19 cellular contexts compared by ENCODE assay signal in genomic region chr1:30234091-30234490, GRCh38.
DNase-seq lines count a peak whose midpoint lies in the region; ATAC-seq and TF ChIP-seq lines count a peak whose summit lies in the region.
"Had no signal": no experiment of that assay in that cellular context is flagged by ENCODE, and none has a peak within 500 bp of the region (broad histone marks: within the 10 kb centered on the region; RNA-seq: fewer than 3 reads in every experiment).

No MANE protein-coding gene starts in this region.

- in situ Hi-C loops in SK-MEL-5 (cut with HindIII; ENCODE audit: low pct_unique_long_range_greater_than_20kb, low sequenced_read_pairs), result no loop called here

- no peak overlapping the region for H3K4me3 Mint-ChIP-seq in activated naive CD4-positive, alpha-beta T cell treated with anti-CD3 and anti-CD28 coated beads, Interleukin-2, amount 10 ng/mL, durations not matched to agents 7 days and 5 days
- H3K4me3 Mint-ChIP-seq: B cell; CD14-positive monocyte; CD4-positive, alpha-beta memory T cell; HFFc6 had no signal

- CTCF ChIA-PET in activated naive CD4-positive, alpha-beta T cell treated with anti-CD3 and anti-CD28 coated beads, Interleukin-2, amount 10 ng/mL, durations not matched to agents 7 days and 5 days (lab: Charles Lee), result interaction anchor here (0.7 kb wide), 1 partner anchor 147 kb away, joined by 3 read pairs; no protein-coding TSS in a partner anchor

- H3K4me3 ChIP-seq in osteoblast (ENCODE audit: insufficient read depth, low read length), result no peak overlapping the region
- H3K4me3 ChIP-seq: BLaER1 treated with 17β-estradiol and CSF1 and Interleukin-3, amounts not matched to agents 10 nM and 100 nM; HAP-1 had no signal

- peak; percentile 33 for DNase-seq in SK-MEL-5 (ENCODE audit: low read depth, low spot score)
- DNase-seq in globus pallidus (ENCODE audit: low spot score), result peak; percentile 42
- DNase-seq in mesenteric fat pad (ENCODE audit: low spot score), result peak; percentile 49
- no peak for DNase-seq in NCI-H1417 (lab: John Stamatoyannopoulos, UW)
- no peak for DNase-seq in osteoblast (ENCODE audit: insufficient read length, low spot score, missing footprints)
- no peak for DNase-seq in activated naive CD4-positive, alpha-beta T cell treated with anti-CD3 and anti-CD28 coated beads, Interleukin-2, amount 10 ng/mL, durations not matched to agents 7 days and 5 days
- DNase-seq: Calu3; CD4-positive, alpha-beta memory T cell; COR-L47; DMS53; DMS79 treated with DMSO at 0.1 percent for 48 hours; GF-D8; GOT3; HFFc6 had no signal

- H4K20me1 ChIP-seq in osteoblast (ENCODE audit: insufficient read depth, low read length), result no peaks in the 10 kb centered on the region
- H4K20me1 ChIP-seq: BLaER1 treated with 17β-estradiol and CSF1 and Interleukin-3, amounts not matched to agents 10 nM and 100 nM had no signal

- no peaks in the 10 kb centered on the region for H3K9me3 Mint-ChIP-seq in activated naive CD4-positive, alpha-beta T cell treated with anti-CD3 and anti-CD28 coated beads, Interleukin-2, amount 10 ng/mL, durations not matched to agents 7 days and 5 days

- H3K9me3 ChIP-seq in osteoblast (ENCODE audit: low read depth, low read length), result no peaks in the 10 kb centered on the region
- H3K9me3 ChIP-seq: HAP-1 had no signal

- H3K36me3 ChIP-seq in osteoblast (ENCODE audit: insufficient read depth, low read length), result no peaks in the 10 kb centered on the region
- H3K36me3 ChIP-seq: BLaER1 treated with 17β-estradiol and CSF1 and Interleukin-3, amounts not matched to agents 10 nM and 100 nM; HAP-1 had no signal

- no peaks in the 10 kb centered on the region for H3K27me3 ChIP-seq in osteoblast (ENCODE audit: insufficient read depth, low read length)
- H3K27me3 ChIP-seq: BLaER1 treated with 17β-estradiol and CSF1 and Interleukin-3, amounts not matched to agents 10 nM and 100 nM had no signal

- no peak for TF ChIP-seq CTCF in osteoblast (IDR thresholded peaks at IDR 0.05; ENCODE audit: extremely low read depth, low read depth, low read length)

- no peak overlapping the region for H2AFZ ChIP-seq in osteoblast (ENCODE audit: low read length)

- no peak overlapping the region for H3K4me2 ChIP-seq in osteoblast (ENCODE audit: insufficient read depth, low read length)

- no peak overlapping the region for H3K27ac ChIP-seq in osteoblast (ENCODE audit: low read depth, low read length)
- H3K27ac ChIP-seq: BLaER1 treated with 17β-estradiol and CSF1 and Interleukin-3, amounts not matched to agents 10 nM and 100 nM had no signal

- no peak for ATAC-seq in HG03280 (IDR thresholded peaks at IDR 0.05; ENCODE audit: unreplicated experiment)

- no peaks in the 10 kb centered on the region for H3K36me3 Mint-ChIP-seq in activated naive CD4-positive, alpha-beta T cell treated with anti-CD3 and anti-CD28 coated beads, Interleukin-2, amount 10 ng/mL, durations not matched to agents 7 days and 5 days
- H3K36me3 Mint-ChIP-seq: CD14-positive monocyte; CD4-positive, alpha-beta memory T cell had no signal

- H3K4me1 ChIP-seq in osteoblast (ENCODE audit: insufficient read depth, low read length), result no peaks in the 10 kb centered on the region
- H3K4me1 ChIP-seq: HAP-1 had no signal

- H3K79me2 ChIP-seq in osteoblast (ENCODE audit: insufficient read depth, low read length), result no peaks in the 10 kb centered on the region

- no peak overlapping the region for H3K27ac Mint-ChIP-seq in activated naive CD4-positive, alpha-beta T cell treated with anti-CD3 and anti-CD28 coated beads, Interleukin-2, amount 10 ng/mL, durations not matched to agents 7 days and 5 days
- H3K27ac Mint-ChIP-seq: B cell; CD14-positive monocyte; CD4-positive, alpha-beta memory T cell; HFFc6 had no signal

- H3K27me3 Mint-ChIP-seq in activated naive CD4-positive, alpha-beta T cell treated with anti-CD3 and anti-CD28 coated beads, Interleukin-2, amount 10 ng/mL, durations not matched to agents 7 days and 5 days, result peaks cover 11% of the 10 kb centered on the region

- no peaks in the 10 kb centered on the region for H3K4me1 Mint-ChIP-seq in activated naive CD4-positive, alpha-beta T cell treated with anti-CD3 and anti-CD28 coated beads, Interleukin-2, amount 10 ng/mL, durations not matched to agents 7 days and 5 days
- H3K4me1 Mint-ChIP-seq: B cell; CD14-positive monocyte; CD4-positive, alpha-beta memory T cell had no signal

Comparison
In these comparisons a context has a peak if more than half of its experiments do, and no peak if none do; other contexts are left out.
1. DNase-seq: peak in SK-MEL-5 (single experiment), globus pallidus (single experiment) and mesenteric fat pad (single experiment); none in NCI-H1417 (0 of 3), osteoblast (single experiment) and activated naive CD4-positive, alpha-beta T cell treated with anti-CD3 and anti-CD28 coated beads, Interleukin-2, amount 10 ng/mL, durations not matched to agents 7 days and 5 days (single experiment).